In genomic region chr14:24160850-24161804, GRCh38 we compare ENCODE assay signal across 8 cellular contexts. TPM values are rescaled to one million over a fixed set of nuclear protein-coding genes. Genes with fewer than 3 reads are reported as not detected.
DNase-seq lines count a peak whose midpoint lies in the region; TF ChIP-seq lines count a peak whose summit lies in the region.

TSS of gene IRF9 (plus strand) at chr14:24161265. CDS start at chr14:24162145, 880 bp downstream.

- no peak within 1 kb of the TSS for H2AFZ ChIP-seq in neural cell (ENCODE audit: low read depth, low read length)

- no peaks in the 10 kb centered on the region for H3K9me2 ChIP-seq in neural cell (ENCODE audit: insufficient read depth, low read length)

- H3K27ac ChIP-seq in neural cell (ENCODE audit: low read length) (no peak within 1 kb of the TSS), stomach (peak within 1 kb of the TSS; percentile 91 to 97 (median 95))

- H3K4me3 ChIP-seq in HAP-1 = peak within 1 kb of the TSS; percentile 1; the same call in 1 of the 2 replicates
- peak within 1 kb of the TSS; percentile 57 for H3K4me3 ChIP-seq in MG63
- H3K4me3 ChIP-seq in neural cell (ENCODE audit: low read length) = no peak within 1 kb of the TSS
- peak within 1 kb of the TSS; percentile 62 to 80 (median 69) for H3K4me3 ChIP-seq in stomach

- peak in 1 of 4 donors; percentile 16 for TF ChIP-seq POLR2A in stomach (IDR thresholded peaks at IDR 0.05)

- in situ Hi-C loops in HAP-1 (cut with MboI; ENCODE audit: low sequenced_read_pairs) = no loop called here

- 0 to 1% (median 1%) methylated on average over 12 of the region's 12 CpGs for WGBS in stomach, 5 donors

- no peaks in the 10 kb centered on the region for H3K9me3 ChIP-seq in HAP-1
- H3K9me3 ChIP-seq in MG63 = no peaks in the 10 kb centered on the region
- no peaks in the 10 kb centered on the region for H3K9me3 ChIP-seq in neural cell (ENCODE audit: low read length)
- no peaks in the 10 kb centered on the region for H3K9me3 ChIP-seq in stomach

- peak; percentile 43 for TF ChIP-seq EP300 in neural cell (conservative IDR thresholded peaks at IDR 0.05; ENCODE audit: poor library complexity, severe bottlenecking)
- TF ChIP-seq EP300 in stomach (IDR thresholded peaks at IDR 0.05) = peak; percentile 57

- H4K20me1 ChIP-seq in neural cell (ENCODE audit: insufficient read depth) = no peaks in the 10 kb centered on the region

- TF ChIP-seq RAD21 in neural cell (conservative IDR thresholded peaks at IDR 0.05) = peak; percentile 83

- DNase-seq in GF-D8 (lab: John Stamatoyannopoulos, UW) (peak; percentile 70), HAP-1 (ENCODE audit: low spot score in 2 of 2) (peak; percentile 92 to 98), MG63 (peak; percentile 86), SHP77 treated with DMSO at 0.1 percent for 48 hours (lab: John Stamatoyannopoulos, UW) (peak; percentile 97), fibroblast of the conjunctiva (ENCODE audit: low read depth) (peak; percentile 92), stomach (peak; percentile 98)
- DNase-seq in activated effector memory CD4-positive, alpha-beta T cell treated with anti-CD3 and anti-CD28 coated beads, Interleukin-2, amount 50 U/mL, for 16 hours = peak; percentile 99

- H3K4me2 ChIP-seq in neural cell (ENCODE audit: low read length) = no peak within 1 kb of the TSS

- H3K36me3 ChIP-seq in HAP-1 (replicated peaks) = peaks cover 66% of the 10 kb centered on the region
- peaks cover 28% of the 10 kb centered on the region for H3K36me3 ChIP-seq in MG63
- no peaks in the 10 kb centered on the region for H3K36me3 ChIP-seq in neural cell (ENCODE audit: insufficient read depth, low read length)
- peaks cover 62 to 81% (median 76%) of the 10 kb centered on the region in 4 donors for H3K36me3 ChIP-seq in stomach

- no peaks in the 10 kb centered on the region for H3F3A ChIP-seq in neural cell (ENCODE audit: insufficient read depth, low read length, poor library complexity, severe bottlenecking)

- peaks cover 5% of the 10 kb centered on the region; the same call in 1 of the 2 replicates for H3K4me1 ChIP-seq in HAP-1
- peaks cover 26 to 55% (median 47%) of the 10 kb centered on the region in 4 donors for H3K4me1 ChIP-seq in stomach

- H3K9ac ChIP-seq in neural cell (ENCODE audit: low read length) = peak within 1 kb of the TSS; percentile 34

- H3K27me3 ChIP-seq in HAP-1 (ENCODE audit: low read depth) (no peaks in the 10 kb centered on the region), MG63 (no peaks in the 10 kb centered on the region), neural cell (ENCODE audit: insufficient read depth, low read depth, low read length) (no peaks in the 10 kb centered on the region), stomach (no peaks in the 10 kb centered on the region)

- TF ChIP-seq CTCF in neural cell (IDR thresholded peaks at IDR 0.05; ENCODE audit: poor library complexity, severe bottlenecking) = peak; percentile 97
- TF ChIP-seq CTCF in stomach (IDR thresholded peaks at IDR 0.05) = peak in 6 of 7 experiments; percentile 77 to 99 (median 92)

- intact Hi-C loops in stomach (cut with DNase I; ENCODE audit: low total_unique reads) = no loop called here

- H3K79me2 ChIP-seq in neural cell (replicated peaks; ENCODE audit: insufficient read depth, low read length) = no peaks in the 10 kb centered on the region

TF ChIP-seq in neural cell, 6 proteins besides CTCF, POLR2A, EP300 and RAD21:
- no peak for TF ChIP-seq POLR2AphosphoS5 (IDR thresholded peaks at IDR 0.05)
- peak; percentile 92 for TF ChIP-seq SMC3 (conservative IDR thresholded peaks at IDR 0.05; ENCODE audit: poor library complexity)
- peak; percentile 53 for TF ChIP-seq MXI1 (conservative IDR thresholded peaks at IDR 0.05; ENCODE audit: poor library complexity, severe bottlenecking)
TF ChIP-seq in neural cell: peak in this region for 2.

RNA-seq across cellular contexts. Expression of gene IRF9, which starts in this region (rescaled TPM):
- total RNA-seq in MG63 (2014; rRNA removed; shearing (Covaris generic); ENCODE audit: low replicate concordance) = 15.8 and 26.4 TPM in 2 replicates
- polyA plus RNA-seq in neural cell (5.9 and 19.6 TPM in 2 replicates), stomach (100 to 1,000 TPM in 1 of 3 donors, 10 to 100 TPM in 2; 64.6 to 101 (median 65.1) TPM)
- 2.7 and 4.6 TPM in 2 replicates for polyA minus RNA-seq in neural cell
- total RNA-seq in stomach = 100 to 1,000 TPM in 2 of 5 donors, 10 to 100 TPM in 2, 1 to 10 TPM in 1; 1.4 to 143 (median 91.4) TPM
